16 cellular contexts compared by ENCODE assay signal in genomic region chr20:57031867-57032355, GRCh38.
A peak's percentile ranks its signal among the peaks of the same experiment; 100 is the strongest.
DNase-seq lines count a peak whose midpoint lies in the region; ATAC-seq, FAIRE-seq and TF ChIP-seq lines count a peak whose summit lies in the region.
"Had no signal": no experiment of that assay in that cellular context is flagged by ENCODE, and none has a peak within 500 bp of the region (broad histone marks: within the 10 kb centered on the region; RNA-seq: fewer than 3 reads in every experiment).

No MANE protein-coding gene starts in this region.

- H3K18ac ChIP-seq in IMR-90 (ENCODE audit: low read depth, low read length): no peak overlapping the region

- H4K20me1 ChIP-seq in IMR-90 (ENCODE audit: insufficient read depth, low read length): no peaks in the 10 kb centered on the region

- H4K91ac ChIP-seq in IMR-90 (ENCODE audit: insufficient read depth, low read depth, low read length): no peak overlapping the region; the same call in 1 of the 2 replicates

- intact Hi-C loops in IMR-90 (cut with micrococcal nuclease) (no loop called here), dorsolateral prefrontal cortex (cut with DNase I) (no loop called here), tibial artery (cut with DNase I; ENCODE audit: low total_unique reads) (no loop called here)

- FAIRE-seq in urothelium cell line (lab: Jason Lieb, UNC): peak; percentile 100

- no peak overlapping the region for H4K5ac ChIP-seq in IMR-90 (ENCODE audit: low read depth, low read length)

- peaks cover 12% of the 10 kb centered on the region for H3K27me3 Mint-ChIP-seq in glutamatergic neuron (ENCODE audit: unreplicated experiment)

- no peak for TF ChIP-seq RAD21 in IMR-90 (IDR thresholded peaks at IDR 0.05; ENCODE audit: low read length)

- H2BK5ac ChIP-seq in IMR-90 (ENCODE audit: low read depth, low read length, poor library complexity, severe bottlenecking): peak overlapping the region; percentile 95

- H3K4me3 ChIP-seq in IMR-90 (ENCODE audit: insufficient read depth, low read depth, low read length): no peak overlapping the region
- H3K4me3 ChIP-seq in dorsolateral prefrontal cortex: no peak overlapping the region
- H3K4me3 ChIP-seq in tibial artery: no peak overlapping the region
- H3K4me3 ChIP-seq: HAP-1 had no signal

- H3K4me1 ChIP-seq in IMR-90 (ENCODE audit: control insufficient read depth, insufficient read depth, low read length) (no peaks in the 10 kb centered on the region), tibial artery (no peaks in the 10 kb centered on the region)
- H3K4me1 ChIP-seq: BE2C had no signal

- H2AK5ac ChIP-seq in IMR-90 (ENCODE audit: low read depth, low read length): no peak overlapping the region; the same call in 1 of the 2 replicates

- no peaks in the 10 kb centered on the region for H3K9me1 ChIP-seq in IMR-90 (ENCODE audit: insufficient read depth, low read length)

- CTCF ChIA-PET in IMR-90 (lab: Yijun Ruan, JAX): no interaction called here

- no TSS peak for BruUV-seq in IMR-90 (replicated peaks; lab: Mats Ljungman, UMichigan)

- H2AFZ ChIP-seq in IMR-90 (replicated peaks; ENCODE audit: low read length, poor library complexity): no peak overlapping the region

- no peak for DNase-seq in IMR-90
- no peak for DNase-seq in glutamatergic neuron
- DNase-seq in urothelium cell line (ENCODE audit: low spot score): no peak
- no peak for DNase-seq in HUDEP-2 (lab: John Stamatoyannopoulos, UW; ENCODE audit: unreplicated experiment in 76 of 76)
- DNase-seq in dorsolateral prefrontal cortex: no peak
- DNase-seq in tibial artery: no peak
- DNase-seq: BE2C, MV-4-11, NCI-H146, NCI-H345, NCI-H526 treated with DMSO at 0.1 percent for 48 hours, Right ventricle myocardium superior had no signal

- in situ Hi-C loops in IMR-90 (cut with MboI; ENCODE audit: low sequenced_read_pairs): no loop called here

- H3K9me3 Mint-ChIP-seq in glutamatergic neuron (ENCODE audit: unreplicated experiment): peaks cover 18% of the 10 kb centered on the region

- peak overlapping the region; percentile 91 for H3K27ac Mint-ChIP-seq in glutamatergic neuron (ENCODE audit: unreplicated experiment)
- H3K27ac Mint-ChIP-seq: IgD-negative memory B cell had no signal

- H3K36me3 ChIP-seq in IMR-90 (ENCODE audit: control insufficient read depth, insufficient read depth, low read length) (no peaks in the 10 kb centered on the region), tibial artery (no peaks in the 10 kb centered on the region)
- H3K36me3 ChIP-seq: BE2C, HAP-1 had no signal

- H3K9me3 ChIP-seq in IMR-90 (ENCODE audit: control insufficient read depth, insufficient read depth, low read length) (peaks cover 4% of the 10 kb centered on the region; the same call in 1 of the 2 replicates), tibial artery (no peaks in the 10 kb centered on the region)
- H3K9me3 ChIP-seq: BE2C, HAP-1 had no signal

- H2BK20ac ChIP-seq in IMR-90 (ENCODE audit: low read depth, low read length): no peak overlapping the region

- peaks cover 57% of the 10 kb centered on the region for H3K4me1 Mint-ChIP-seq in glutamatergic neuron (ENCODE audit: low read depth, unreplicated experiment)
- H3K4me1 Mint-ChIP-seq: IgD-negative memory B cell had no signal

- dilution Hi-C loops in IMR-90 (cut with HindIII; ENCODE audit: low sequenced_read_pairs, unreplicated experiment): no loop called here

- no peak for TF ChIP-seq POLR2A in IMR-90 (IDR thresholded peaks at IDR 0.05; ENCODE audit: low read depth, low read length)

- H3K9ac ChIP-seq in IMR-90 (ENCODE audit: low read depth, low read length): no peak overlapping the region

- no peak for TF ChIP-seq CTCF in IMR-90 (conservative IDR thresholded peaks at IDR 0.05; ENCODE audit: low read depth, low read length)
- no peak for TF ChIP-seq CTCF in VCaP (conservative IDR thresholded peaks at IDR 0.05)
- TF ChIP-seq CTCF in glutamatergic neuron (IDR thresholded peaks at IDR 0.05; ENCODE audit: partially characterized antibody, unreplicated experiment): no peak
- no peak for TF ChIP-seq CTCF in dorsolateral prefrontal cortex (IDR thresholded peaks at IDR 0.05 in 54 of 56, conservative IDR thresholded peaks at IDR 0.05 in 2 of 56; ENCODE audit: low read depth in 1 of 56, partially characterized antibody in 56 of 56)
- no peak for TF ChIP-seq CTCF in tibial artery (IDR thresholded peaks at IDR 0.05)

- H2BK120ac ChIP-seq in IMR-90 (ENCODE audit: low read depth, low read length): no peak overlapping the region

- H3K79me1 ChIP-seq in IMR-90 (ENCODE audit: low read depth in 1 of 2, low read length in 2 of 2): no peaks in the 10 kb centered on the region

- peaks cover 4% of the 10 kb centered on the region for H3K36me3 Mint-ChIP-seq in glutamatergic neuron (ENCODE audit: unreplicated experiment)
- H3K36me3 Mint-ChIP-seq: IgD-negative memory B cell had no signal

- 0 out of 4 replicates have a peak overlapping the region, but pooled peaks of 1 of the 2 experiments have one; percentile 17 for H4K8ac ChIP-seq in IMR-90 (ENCODE audit: low read depth in 2 of 2, low read length in 2 of 2)

- no peak overlapping the region for H3K4me2 ChIP-seq in IMR-90 (ENCODE audit: low read depth, low read length)

- peak overlapping the region; percentile 75 for H3K4me3 Mint-ChIP-seq in glutamatergic neuron (ENCODE audit: unreplicated experiment)
- H3K4me3 Mint-ChIP-seq: IgD-negative memory B cell had no signal

- H2AK9ac ChIP-seq in IMR-90 (replicated peaks; ENCODE audit: low read depth, low read length, poor library complexity): no peak overlapping the region

- H3K27me3 ChIP-seq in IMR-90 (ENCODE audit: control insufficient read depth, insufficient read depth, low read length) (no peaks in the 10 kb centered on the region), dorsolateral prefrontal cortex (peaks cover 0 to 41% (median 8%) of the 10 kb centered on the region in 45 donors), tibial artery (peaks cover 0 to 16% of the 10 kb centered on the region in 2 donors)
- H3K27me3 ChIP-seq: BE2C had no signal

- no peak for ATAC-seq in IMR-90 (ENCODE audit: low read depth)
- ATAC-seq: PC-3 had no signal

- no peak overlapping the region for H2BK15ac ChIP-seq in IMR-90 (ENCODE audit: low read depth, low read length)

- no peak overlapping the region for H3K27ac ChIP-seq in IMR-90 (ENCODE audit: insufficient read depth, low read length)
- H3K27ac ChIP-seq in VCaP: peak overlapping the region; percentile 44; the same call in 1 of the 2 replicates
- no peak overlapping the region for H3K27ac ChIP-seq in dorsolateral prefrontal cortex
- no peak overlapping the region for H3K27ac ChIP-seq in tibial artery

- H3K23ac ChIP-seq in IMR-90 (ENCODE audit: low read depth, low read length): no peak overlapping the region

- H3K4ac ChIP-seq in IMR-90 (ENCODE audit: low read depth, low read length): peak overlapping the region; percentile 27; the same call in 1 of the 2 replicates

- H3K56ac ChIP-seq in IMR-90 (ENCODE audit: extremely low read depth, insufficient read depth, low read length): no peak overlapping the region

- no peak overlapping the region for H3K14ac ChIP-seq in IMR-90 (replicated peaks; ENCODE audit: low read depth, low read length)

- POLR2A ChIA-PET in IMR-90 (lab: Charles Lee; ENCODE audit: unreplicated experiment): no interaction called here

- 40% methylated on average over 1 of the region's 2 CpGs; no CpG with 5 or more reads in 1 of the 2 experiments for WGBS in IMR-90 (ENCODE audit: extremely low coverage in 2 of 2, insufficient read length in 1 of 2), 2 experiments

TF ChIP-seq in IMR-90, 13 proteins besides CTCF, POLR2A, EP300 and RAD21:
- TF ChIP-seq BHLHE40 (IDR thresholded peaks at IDR 0.05; ENCODE audit: low read depth, low read length): no peak
- no peak for TF ChIP-seq FOS (IDR thresholded peaks at IDR 0.05; ENCODE audit: low read depth, low read length)
- no peak for TF ChIP-seq RFX5 (IDR thresholded peaks at IDR 0.05; ENCODE audit: low read depth, low read length)
- TF ChIP-seq MXI1 (IDR thresholded peaks at IDR 0.05; ENCODE audit: borderline replicate concordance, low read depth, low read length): no peak
- TF ChIP-seq, protein P1, sequence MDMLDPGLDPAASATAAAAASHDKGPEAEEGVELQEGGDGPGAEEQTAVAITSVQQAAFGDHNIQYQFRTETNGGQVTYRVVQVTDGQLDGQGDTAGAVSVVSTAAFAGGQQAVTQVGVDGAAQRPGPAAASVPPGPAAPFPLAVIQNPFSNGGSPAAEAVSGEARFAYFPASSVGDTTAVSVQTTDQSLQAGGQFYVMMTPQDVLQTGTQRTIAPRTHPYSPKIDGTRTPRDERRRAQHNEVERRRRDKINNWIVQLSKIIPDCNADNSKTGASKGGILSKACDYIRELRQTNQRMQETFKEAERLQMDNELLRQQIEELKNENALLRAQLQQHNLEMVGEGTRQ (IDR thresholded peaks at IDR 0.05; ENCODE audit: low read depth, low read length): no peak
- no peak for TF ChIP-seq CHD1 (IDR thresholded peaks at IDR 0.05; ENCODE audit: low read depth, low read length)
- no peak for TF ChIP-seq ELK1 (IDR thresholded peaks at IDR 0.05; ENCODE audit: borderline replicate concordance, low read depth, low read length)
- no peak for TF ChIP-seq SMC3 (IDR thresholded peaks at IDR 0.05; ENCODE audit: low read depth, low read length)
